28 cellular contexts compared by ENCODE assay signal in genomic region chr1:28109639-28110038, GRCh38.
"Had no signal": no experiment of that assay in that cellular context is flagged by ENCODE, and none has a peak within 500 bp of the region (broad histone marks: within the 10 kb centered on the region; RNA-seq: fewer than 3 reads in every experiment).

No MANE protein-coding gene starts in this region.

- H3K27ac ChIP-seq: colonic mucosa, left ventricle myocardium inferior, neural progenitor cell, prostate gland, right atrium auricular region, suprapubic skin, transverse colon, uterus had no signal

- H3K9me3 Mint-ChIP-seq: immature natural killer cell, nephron, neural progenitor cell had no signal

- ATAC-seq: left colon; lower lobe of right lung; sciatic nerve; stimulated activated naive CD8-positive, alpha-beta T cell treated with anti-CD3 and anti-CD28 coated beads, Interleukin-15, amount 100 ng/mL, for 72 hours; upper lobe of right lung had no signal

- H3K4me1 ChIP-seq: colonic mucosa, neural progenitor cell, prostate gland, right atrium auricular region, uterus had no signal

- H3K36me3 ChIP-seq: colonic mucosa, left ventricle myocardium inferior, lower lobe of right lung, neural progenitor cell, prostate gland, right atrium auricular region, suprapubic skin, transverse colon, upper lobe of right lung, uterus had no signal

- H3K36me3 Mint-ChIP-seq: immature natural killer cell, neural progenitor cell had no signal

- H3K4me3 Mint-ChIP-seq: immature natural killer cell; nephron; neural progenitor cell; stimulated activated naive CD8-positive, alpha-beta T cell treated with anti-CD3 and anti-CD28 coated beads, Interleukin-15, amount 100 ng/mL, for 72 hours had no signal

- H3K9me3 ChIP-seq: colonic mucosa, left ventricle myocardium inferior, lower lobe of right lung, prostate gland, right atrium auricular region, suprapubic skin, transverse colon, upper lobe of right lung, uterus had no signal

- DNase-seq: colonic mucosa; dermis blood vessel endothelial cell; effector memory CD4-positive, alpha-beta T cell; erythroblast; hypothalamus; immature natural killer cell; islet precursor cell; kidney glomerular epithelial cell; left colon; left ventricle myocardium inferior; lower lobe of right lung; nucleus accumbens; stimulated activated CD4-positive, alpha-beta T cell treated with anti-CD3 and anti-CD28 coated beads, Interleukin-12 subunit alpha, Interleukin-12 subunit beta, amount 100 ng/mL, for 4 hours; stimulated activated CD4-positive, alpha-beta T cell treated with anti-CD3 and anti-CD28 coated beads, Interleukin-1b, Interleukin-23, amount 100 ng/mL, for 48 hours; stimulated activated CD4-positive, alpha-beta T cell treated with anti-CD3 and anti-CD28 coated beads, Interleukin-4, amount 100 ng/mL, for 1 hour; stimulated activated CD8-positive, alpha-beta memory T cell treated with anti-CD3 and anti-CD28 coated beads, Interleukin-4, amount 100 ng/mL, for 48 hours; stimulated activated naive CD4-positive, alpha-beta T cell; stimulated activated naive CD8-positive, alpha-beta T cell treated with anti-CD3 and anti-CD28 coated beads, Interleukin-15, amount 100 ng/mL, for 72 hours; transverse colon; upper lobe of right lung; uterus had no signal

- H3K4me3 ChIP-seq: colonic mucosa, left ventricle myocardium inferior, lower lobe of right lung, neural progenitor cell, prostate gland, right atrium auricular region, smooth muscle cell, suprapubic skin, transverse colon, upper lobe of right lung, uterus had no signal

- H3K27me3 ChIP-seq: colonic mucosa, neural progenitor cell, right atrium auricular region, suprapubic skin, transverse colon, upper lobe of right lung, uterus had no signal

- H3K27ac Mint-ChIP-seq: nephron; neural progenitor cell; stimulated activated naive CD8-positive, alpha-beta T cell treated with anti-CD3 and anti-CD28 coated beads, Interleukin-15, amount 100 ng/mL, for 72 hours had no signal
